In the genomic region with DNA sequence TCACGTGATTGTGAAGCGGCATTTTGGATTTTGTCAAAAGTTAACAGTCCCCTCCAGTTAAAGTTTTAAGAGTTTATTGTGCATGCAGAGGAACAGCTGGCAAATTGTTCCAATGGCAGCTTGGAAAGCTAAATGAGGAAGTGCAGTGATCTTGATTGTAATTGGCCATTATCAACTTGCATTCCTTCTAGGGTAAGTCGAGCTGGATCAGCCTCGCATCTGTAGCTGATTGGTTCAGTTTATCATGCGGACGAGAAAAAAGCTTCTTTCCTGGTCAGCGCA, we compare ENCODE assay signal across 2 cellular contexts.
TF ChIP-seq lines count a peak whose summit lies in the region.

No MANE protein-coding gene starts in this region.

TF ChIP-seq in SK-N-SH, 30 proteins besides CTCF, POLR2A, EP300 and RAD21:
- TF ChIP-seq, protein P1, sequence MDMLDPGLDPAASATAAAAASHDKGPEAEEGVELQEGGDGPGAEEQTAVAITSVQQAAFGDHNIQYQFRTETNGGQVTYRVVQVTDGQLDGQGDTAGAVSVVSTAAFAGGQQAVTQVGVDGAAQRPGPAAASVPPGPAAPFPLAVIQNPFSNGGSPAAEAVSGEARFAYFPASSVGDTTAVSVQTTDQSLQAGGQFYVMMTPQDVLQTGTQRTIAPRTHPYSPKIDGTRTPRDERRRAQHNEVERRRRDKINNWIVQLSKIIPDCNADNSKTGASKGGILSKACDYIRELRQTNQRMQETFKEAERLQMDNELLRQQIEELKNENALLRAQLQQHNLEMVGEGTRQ (IDR thresholded peaks at IDR 0.05; ENCODE audit: borderline replicate concordance, low read depth, low read length), result peak; percentile 38
- TF ChIP-seq ELF1 (IDR thresholded peaks at IDR 0.05) (peak; percentile 69), SMC3 (IDR thresholded peaks at IDR 0.05; ENCODE audit: low read depth, low read length) (no peak), RCOR1 (IDR thresholded peaks at IDR 0.05; ENCODE audit: low read length) (peak; percentile 21; the same call in 1 of the 2 replicates), SIN3A (IDR thresholded peaks at IDR 0.05; ENCODE audit: borderline replicate concordance, low read depth, low read length) (peak; percentile 16; the same call in 1 of the 2 replicates), NFIC (IDR thresholded peaks at IDR 0.05; ENCODE audit: borderline replicate concordance) (no peak), FOXM1 (IDR thresholded peaks at IDR 0.05; ENCODE audit: low read depth) (no peak), MEF2A (IDR thresholded peaks at IDR 0.05; ENCODE audit: borderline replicate concordance, low read depth) (no peak), TCF12 (IDR thresholded peaks at IDR 0.05) (no peak)
- TF ChIP-seq, protein P2, sequence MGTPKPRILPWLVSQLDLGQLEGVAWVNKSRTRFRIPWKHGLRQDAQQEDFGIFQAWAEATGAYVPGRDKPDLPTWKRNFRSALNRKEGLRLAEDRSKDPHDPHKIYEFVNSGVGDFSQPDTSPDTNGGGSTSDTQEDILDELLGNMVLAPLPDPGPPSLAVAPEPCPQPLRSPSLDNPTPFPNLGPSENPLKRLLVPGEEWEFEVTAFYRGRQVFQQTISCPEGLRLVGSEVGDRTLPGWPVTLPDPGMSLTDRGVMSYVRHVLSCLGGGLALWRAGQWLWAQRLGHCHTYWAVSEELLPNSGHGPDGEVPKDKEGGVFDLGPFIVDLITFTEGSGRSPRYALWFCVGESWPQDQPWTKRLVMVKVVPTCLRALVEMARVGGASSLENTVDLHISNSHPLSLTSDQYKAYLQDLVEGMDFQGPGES (IDR thresholded peaks at IDR 0.05; ENCODE audit: low read depth, low read length), result no peak

TF ChIP-seq in endothelial cell of umbilical vein, 7 proteins besides CTCF, POLR2A, EP300 and RAD21:
- TF ChIP-seq JUN (IDR thresholded peaks at IDR 0.05; ENCODE audit: borderline replicate concordance, insufficient read depth, insufficient read length, low read depth) (no peak), GATA2 (IDR thresholded peaks at IDR 0.05; ENCODE audit: insufficient read depth, insufficient read length, low read depth, low read length) (no peak), MYC (IDR thresholded peaks at IDR 0.05; ENCODE audit: low read depth, low read length) (no peak), EZH2 (IDR thresholded peaks at IDR 0.05; ENCODE audit: borderline replicate concordance, low read depth, low read length, severe bottlenecking) (no peak), POLR2AphosphoS5 (IDR thresholded peaks at IDR 0.05; ENCODE audit: insufficient read depth, low read depth, low read length) (no peak), FOS (IDR thresholded peaks at IDR 0.05; ENCODE audit: borderline replicate concordance, insufficient read depth, low read length) (no peak)
- TF ChIP-seq, protein P3, sequence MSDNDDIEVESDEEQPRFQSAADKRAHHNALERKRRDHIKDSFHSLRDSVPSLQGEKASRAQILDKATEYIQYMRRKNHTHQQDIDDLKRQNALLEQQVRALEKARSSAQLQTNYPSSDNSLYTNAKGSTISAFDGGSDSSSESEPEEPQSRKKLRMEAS (IDR thresholded peaks at IDR 0.05; ENCODE audit: insufficient read depth, insufficient read length), result no peak
TF ChIP-seq in endothelial cell of umbilical vein: peak in this region for 0.
